Comparison of ENCODE assay signal across 1 cellular context in genomic region chr1:107748529-107748928, GRCh38.
TF ChIP-seq lines count a peak whose summit lies in the region.

No MANE protein-coding gene starts in this region.

TF ChIP-seq in IMR-90, 13 proteins besides CTCF, POLR2A, EP300 and RAD21 (continued from another document):
- TF ChIP-seq, protein P1, sequence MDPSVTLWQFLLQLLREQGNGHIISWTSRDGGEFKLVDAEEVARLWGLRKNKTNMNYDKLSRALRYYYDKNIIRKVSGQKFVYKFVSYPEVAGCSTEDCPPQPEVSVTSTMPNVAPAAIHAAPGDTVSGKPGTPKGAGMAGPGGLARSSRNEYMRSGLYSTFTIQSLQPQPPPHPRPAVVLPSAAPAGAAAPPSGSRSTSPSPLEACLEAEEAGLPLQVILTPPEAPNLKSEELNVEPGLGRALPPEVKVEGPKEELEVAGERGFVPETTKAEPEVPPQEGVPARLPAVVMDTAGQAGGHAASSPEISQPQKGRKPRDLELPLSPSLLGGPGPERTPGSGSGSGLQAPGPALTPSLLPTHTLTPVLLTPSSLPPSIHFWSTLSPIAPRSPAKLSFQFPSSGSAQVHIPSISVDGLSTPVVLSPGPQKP (IDR thresholded peaks at IDR 0.05; ENCODE audit: borderline replicate concordance, low read depth, low read length): no peak
TF ChIP-seq in IMR-90: peak in this region for 0.
